Comparison of ENCODE assay signal across 10 cellular contexts in genomic region chr6:126300735-126301134, GRCh38. TPM values are rescaled to one million over a fixed set of nuclear protein-coding genes. Genes with fewer than 3 reads are reported as not detected.
DNase-seq lines count a peak whose midpoint lies in the region; ATAC-seq lines count a peak whose summit lies in the region.
"Had no signal": no experiment of that assay in that cellular context is flagged by ENCODE, and none has a peak within 500 bp of the region (broad histone marks: within the 10 kb centered on the region; RNA-seq: fewer than 3 reads in every experiment).

No MANE protein-coding gene starts in this region.

- ATAC-seq in GM18909 (IDR thresholded peaks at IDR 0.05; ENCODE audit: poor library complexity, unreplicated experiment): peak; percentile 88
- peak; percentile 88 for ATAC-seq in GM21786 (IDR thresholded peaks at IDR 0.05; ENCODE audit: unreplicated experiment)
- peak; percentile 84 for ATAC-seq in HG03342 (IDR thresholded peaks at IDR 0.05; ENCODE audit: unreplicated experiment)
- ATAC-seq: left lobe of liver had no signal

- DNase-seq in fibroblast of peridontal ligament (ENCODE audit: extremely low read depth) (peak; percentile 68), GM03348 (ENCODE audit: low spot score) (no peak), HT-29 (ENCODE audit: low spot score) (no peak), NCI-H146 treated with DMSO at 0.1 percent for 48 hours (lab: John Stamatoyannopoulos, UW; ENCODE audit: unreplicated experiment) (no peak)
- DNase-seq: activated T-cell treated with anti-CD3 and anti-CD28 coated beads, Interleukin-2, amount 50 U/mL, for 24 hours; T1000 had no signal

RNA-seq across cellular contexts. Expression of gene CENPW, which starts 39.2 kb away (rescaled TPM):
- total RNA-seq in HT-29 (2014; rRNA removed; shearing (Covaris generic)): 12.8 and 21.0 TPM in 2 replicates
